Comparison of ENCODE assay signal across 8 cellular contexts in the genomic region with DNA sequence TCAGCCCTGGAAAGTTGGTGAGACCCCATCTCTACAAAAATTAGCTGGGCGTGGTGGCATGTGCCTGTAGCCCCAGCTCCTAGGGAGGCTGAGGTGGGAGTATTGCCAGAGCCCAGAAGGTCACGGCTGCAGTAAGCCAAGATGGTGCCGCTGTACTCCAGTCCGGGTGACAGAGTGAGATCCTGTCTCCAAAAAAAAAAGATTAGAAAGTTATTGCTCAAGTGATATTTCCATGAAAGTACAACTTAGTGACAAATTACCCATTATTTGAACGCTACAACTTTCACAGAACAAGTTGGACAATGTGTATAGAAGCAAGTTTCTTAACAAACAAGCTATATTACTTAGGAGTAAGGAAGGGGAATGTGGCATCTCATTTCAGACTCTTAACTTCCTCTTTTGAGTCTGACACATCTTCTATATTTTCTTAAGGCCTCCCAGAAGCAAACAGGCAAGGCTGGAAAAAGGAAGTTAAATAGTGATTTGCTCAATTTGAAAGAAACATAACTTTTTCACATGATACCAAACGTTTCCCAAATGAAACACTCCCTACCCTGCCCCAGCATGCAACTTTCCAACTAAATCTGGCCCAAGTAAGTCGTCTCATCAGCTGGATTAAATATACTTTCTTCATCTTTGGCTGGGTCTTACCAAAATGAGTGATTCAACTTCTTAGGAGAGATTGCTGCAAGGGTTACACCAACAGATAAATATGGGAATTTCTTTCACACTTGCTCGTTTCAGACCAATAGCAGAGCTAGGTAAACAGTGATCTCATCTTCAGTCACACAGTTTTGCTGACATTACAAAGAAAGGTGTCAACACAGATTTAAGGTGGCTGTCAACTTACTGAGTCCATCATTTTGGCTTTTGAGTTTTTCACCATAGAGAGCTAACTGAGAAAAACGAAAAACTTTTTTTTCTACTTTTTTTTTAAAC.
A peak's percentile ranks its signal among the peaks of the same experiment; 100 is the strongest.
DNase-seq lines count a peak whose midpoint lies in the region; ATAC-seq, FAIRE-seq and TF ChIP-seq lines count a peak whose summit lies in the region.

No MANE protein-coding gene starts in this region.

- H3K4me3 ChIP-seq in bronchial epithelial cell (ENCODE audit: low read depth, low read length) (no peak overlapping the region), A673 (ENCODE audit: low read depth, low read length, poor library complexity, severe bottlenecking) (no peak overlapping the region)

- POLR2A ChIA-PET in A673 (lab: Charles Lee; ENCODE audit: low non-redundant PET), result no interaction called here

- ATAC-seq in GM19351 (IDR thresholded peaks at IDR 0.05; ENCODE audit: unreplicated experiment), result peak; percentile 36

- H3K27ac ChIP-seq in 22Rv1, result peak overlapping the region; percentile 90
- no peak overlapping the region for H3K27ac ChIP-seq in A673 (ENCODE audit: low read depth, low read length, poor library complexity, severe bottlenecking)

- H3K36me3 ChIP-seq in bronchial epithelial cell (ENCODE audit: control insufficient read depth, insufficient read depth, low read length), result no peaks in the 10 kb centered on the region
- H3K36me3 ChIP-seq in A673 (ENCODE audit: insufficient read depth, low read length, poor library complexity, severe bottlenecking), result no peaks in the 10 kb centered on the region

- BruUV-seq in A673 (replicated peaks; lab: Mats Ljungman, UMichigan), result no TSS peak

- no peak for TF ChIP-seq CTCF in 22Rv1 (IDR thresholded peaks at IDR 0.05)
- TF ChIP-seq CTCF in bronchial epithelial cell (IDR thresholded peaks at IDR 0.05; ENCODE audit: insufficient read depth, low read length, severe bottlenecking), result no peak
- TF ChIP-seq CTCF in A673 (conservative IDR thresholded peaks at IDR 0.05; ENCODE audit: low read depth, low read length), result no peak

- intact Hi-C loops in A673 (cut with micrococcal nuclease; ENCODE audit: unreplicated experiment), result no loop called here

- no peaks in the 10 kb centered on the region for H3K27me3 ChIP-seq in bronchial epithelial cell (ENCODE audit: control insufficient read depth, insufficient read depth, low read length)
- H3K27me3 ChIP-seq in A673 (replicated peaks; ENCODE audit: insufficient read depth, low read depth, low read length, poor library complexity), result no peaks in the 10 kb centered on the region

- peak; percentile 73 for DNase-seq in NCI-H226
- DNase-seq in bronchial epithelial cell (ENCODE audit: low read depth), result peak; percentile 100
- peak; percentile 78 for DNase-seq in medulla oblongata (ENCODE audit: extremely low spot score)
- no peak for DNase-seq in A673 (ENCODE audit: low spot score)
- no peak for DNase-seq in stimulated activated CD4-positive, alpha-beta T cell treated with anti-CD3 and anti-CD28 coated beads, Interleukin-2, amount 100 ng/mL, for 48 hours
- DNase-seq in GM19240 (ENCODE audit: insufficient read length, low spot score), result no peak

- FAIRE-seq in bronchial epithelial cell (lab: Jason Lieb, UNC), result no peak

- CTCF ChIA-PET in A673 (lab: Charles Lee), result no interaction called here

- no peaks in the 10 kb centered on the region for H3K9me3 ChIP-seq in A673 (ENCODE audit: low read depth, low read length, poor library complexity, severe bottlenecking)

- H3K4me1 ChIP-seq in A673 (ENCODE audit: insufficient read depth, low read length, poor library complexity, severe bottlenecking), result peaks cover 14% of the 10 kb centered on the region

Comparison
In these comparisons a context has a peak if more than half of its experiments do, and no peak if none do; other contexts are left out.
1. DNase-seq: peak in NCI-H226 (single experiment), bronchial epithelial cell (single experiment) and medulla oblongata (single experiment); none in A673 (single experiment), stimulated activated CD4-positive, alpha-beta T cell treated with anti-CD3 and anti-CD28 coated beads, Interleukin-2, amount 100 ng/mL, for 48 hours (0 of 2) and GM19240 (single experiment).